ENCODE assay signal across 9 cellular contexts in the genomic region with DNA sequence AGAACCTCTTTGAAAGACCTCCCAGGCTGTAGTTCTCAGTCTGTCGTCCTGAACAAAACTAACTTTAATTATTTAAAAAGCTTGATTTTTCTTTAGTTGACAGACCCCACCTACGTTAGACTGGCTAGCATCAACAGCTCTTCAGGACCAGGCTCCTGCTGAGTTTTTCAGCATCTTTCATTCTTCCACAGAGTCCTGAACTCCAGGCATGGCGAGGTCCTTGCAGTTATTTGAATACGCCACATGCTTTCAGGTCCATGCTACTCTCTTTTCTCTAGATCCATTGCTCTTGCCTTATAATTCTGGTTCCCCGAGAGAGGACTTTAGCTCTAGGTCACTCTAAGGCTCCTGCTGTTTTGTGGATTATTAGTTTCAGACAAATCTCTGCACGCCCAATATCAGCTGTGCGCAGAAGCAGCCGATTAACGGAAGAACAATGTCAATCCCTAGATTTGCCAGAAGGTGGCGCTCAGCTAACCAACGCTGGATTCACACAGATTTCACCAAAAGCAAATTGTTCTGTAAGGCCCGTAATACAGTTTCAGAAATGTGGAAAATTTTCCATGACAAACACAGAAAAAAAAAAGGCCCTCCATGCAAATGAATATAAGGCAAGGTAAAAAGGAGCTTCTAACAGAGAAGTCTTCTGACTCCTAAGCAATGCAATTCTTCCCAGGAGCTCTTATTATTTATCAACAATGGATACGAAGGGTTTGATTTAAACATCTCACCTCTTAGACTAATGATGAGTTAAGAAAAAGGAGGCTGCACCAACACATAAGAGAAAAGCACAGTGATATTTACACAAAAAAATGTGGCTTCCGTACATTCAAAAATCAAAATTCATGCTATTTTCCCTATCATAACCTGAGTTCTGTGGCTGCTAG. TPM values are rescaled to one million over a fixed set of nuclear protein-coding genes. Genes with fewer than 3 reads are reported as not detected.
DNase-seq lines count a peak whose midpoint lies in the region; ATAC-seq and TF ChIP-seq lines count a peak whose summit lies in the region.
"Had no signal": no experiment of that assay in that cellular context is flagged by ENCODE, and none has a peak within 500 bp of the region (broad histone marks: within the 10 kb centered on the region; RNA-seq: fewer than 3 reads in every experiment).

No MANE protein-coding gene starts in this region.

- H4K20me1 ChIP-seq in mammary epithelial cell (ENCODE audit: insufficient read depth, low read length), result no peaks in the 10 kb centered on the region

- no peaks in the 10 kb centered on the region for H3K79me2 ChIP-seq in mammary epithelial cell (ENCODE audit: insufficient read depth, low read length)

- peaks cover 8% of the 10 kb centered on the region for H3K4me1 Mint-ChIP-seq in Calu3 (ENCODE audit: low read depth, unreplicated experiment)

- CTCF ChIA-PET in Calu3 (lab: Charles Lee), result interaction anchor here (0.6 to 1.7 kb wide), 13 partner anchors 10 to 492 kb away, joined by 3 to 9 read pairs (median 5); a partner anchor contains a TSS
- CTCF ChIA-PET in mammary epithelial cell (lab: Charles Lee; ENCODE audit: low non-redundant PET), result interaction anchor here (0.5 kb wide), 1 partner anchor 200 kb away, joined by 3 read pairs; no protein-coding TSS in a partner anchor

- DNase-seq in Calu3 (peak; percentile 37), SK-MEL-5 (ENCODE audit: low read depth, low spot score) (peak; percentile 71), mammary epithelial cell (peak; percentile 36), left colon (peak in 1 of 2 donors; percentile 9)
- DNase-seq in stimulated activated CD4-positive, alpha-beta T cell treated with anti-CD3 and anti-CD28 coated beads, Interleukin-4, amount 100 ng/mL, for 4 hours, result peak; percentile 17 to 31

- H3K36me3 ChIP-seq in mammary epithelial cell (ENCODE audit: insufficient read depth, low read length), result no peaks in the 10 kb centered on the region

- no peak overlapping the region for H3K4me2 ChIP-seq in mammary epithelial cell (ENCODE audit: insufficient read depth, low read depth, low read length)

- in situ Hi-C loops in SK-MEL-5 (cut with HindIII; ENCODE audit: low pct_unique_long_range_greater_than_20kb, low sequenced_read_pairs) (no loop called here), mammary epithelial cell (cut with MboI; ENCODE audit: low sequenced_read_pairs in 2 of 2) (no loop called here)

- H3K4me3 ChIP-seq in mammary epithelial cell (replicated peaks in 1 of 3; ENCODE audit: insufficient read depth in 1 of 3, low read depth in 2 of 3, low read length in 3 of 3), result no peak overlapping the region
- H3K4me3 ChIP-seq: SK-N-MC had no signal

- H3K27me3 ChIP-seq in mammary epithelial cell (ENCODE audit: insufficient read depth, low read length), result peaks cover 3% of the 10 kb centered on the region

- no peak overlapping the region for H3K27ac ChIP-seq in mammary epithelial cell (ENCODE audit: insufficient read depth, low read depth, low read length)
- H3K27ac ChIP-seq: SK-N-MC had no signal

- H3K27ac Mint-ChIP-seq in Calu3 (ENCODE audit: unreplicated experiment), result no peak overlapping the region

- intact Hi-C loops in Calu3 (cut with micrococcal nuclease; ENCODE audit: unreplicated experiment) (loop anchor here (5.0 kb wide), 1 partner anchor 532 kb away; no protein-coding TSS in a partner anchor), mammary epithelial cell (cut with micrococcal nuclease) (loop anchor here (1.0 to 10.0 kb wide), 3 partner anchors 150 to 533 kb away; no protein-coding TSS in a partner anchor), left colon (cut with DNase I, micrococcal nuclease) (loop anchor here in 1 of 2 donors (10.0 kb wide), 1 partner anchor 530 kb away; no protein-coding TSS in a partner anchor)

- H3K9ac ChIP-seq in mammary epithelial cell (ENCODE audit: insufficient read depth, low read length), result no peak overlapping the region

- H3K9me3 ChIP-seq in mammary epithelial cell (replicated peaks; ENCODE audit: insufficient read depth, low read length), result no peaks in the 10 kb centered on the region

- no peaks in the 10 kb centered on the region for H3K36me3 Mint-ChIP-seq in Calu3 (ENCODE audit: insufficient read depth, unreplicated experiment)

- no peaks in the 10 kb centered on the region for H3K4me1 ChIP-seq in mammary epithelial cell (ENCODE audit: insufficient read depth, low read length)

- H2AFZ ChIP-seq in mammary epithelial cell (ENCODE audit: low read depth, low read length), result no peak overlapping the region

- H3K9me3 Mint-ChIP-seq in Calu3 (ENCODE audit: low read depth, unreplicated experiment), result no peaks in the 10 kb centered on the region

- WGBS in mammary epithelial cell (ENCODE audit: low coverage, missing lambda C conversion rate), result 38% methylated on average over 12 of the region's 14 CpGs

- dilution Hi-C loops in mammary epithelial cell (cut with HindIII; ENCODE audit: low sequenced_read_pairs), result no loop called here

- TF ChIP-seq CTCF in Calu3 (IDR thresholded peaks at IDR 0.05; ENCODE audit: unreplicated experiment) (peak; percentile 66), mammary epithelial cell (conservative IDR thresholded peaks at IDR 0.05 in 1 of 2, IDR thresholded peaks at IDR 0.05 in 1 of 2; ENCODE audit: extremely low read depth in 1 of 2, insufficient read depth in 1 of 2, low read depth in 1 of 2, low read length in 2 of 2) (peak; percentile 61 to 73)

- BruUV-seq in Calu3 (replicated peaks; lab: Mats Ljungman, UMichigan) (no TSS peak), mammary epithelial cell (replicated peaks; lab: Mats Ljungman, UMichigan) (no TSS peak)

- H3K4me3 Mint-ChIP-seq in Calu3 (ENCODE audit: low read depth, unreplicated experiment), result no peak overlapping the region

- peak; percentile 41 for ATAC-seq in HG03442 (IDR thresholded peaks at IDR 0.05; ENCODE audit: unreplicated experiment)
- peak; percentile 42 for ATAC-seq in left colon
- ATAC-seq in HG02588 (IDR thresholded peaks at IDR 0.05; ENCODE audit: unreplicated experiment), result no peak
- no peak for ATAC-seq in GM18870 (IDR thresholded peaks at IDR 0.05; ENCODE audit: unreplicated experiment)

- peaks cover 12% of the 10 kb centered on the region for H3K27me3 Mint-ChIP-seq in Calu3 (ENCODE audit: unreplicated experiment)

RNA-seq across cellular contexts. Expression of a gene that starts 33.5 kb away (rescaled TPM):
- total RNA-seq in Calu3 (2022) (6.6 and 9.1 TPM in 2 replicates), mammary epithelial cell (not detected), left colon (1 to 10 TPM; 4.0 to 5.1 TPM)
- 0.24 and 0.32 TPM in 2 replicates for total RNA-seq in SK-MEL-5 (2014; rRNA removed; shearing (Covaris generic))
- polyA plus RNA-seq in SK-MEL-5 (2015; cell fraction: cytosol; rRNA removed), result 0.06 TPM in 1 of 2 replicates, not detected in the other
- polyA plus RNA-seq in SK-MEL-5 (2015; cell fraction: nucleus; rRNA removed), result not detected in 2 replicates
- polyA plus RNA-seq in mammary epithelial cell, result not detected
- 0.36 TPM for polyA minus RNA-seq in mammary epithelial cell

Comparison
In these comparisons a context has a peak if more than half of its experiments do, and no peak if none do; other contexts are left out.
1. ATAC-seq: peak in HG03442 (single experiment) and left colon (single experiment); none in HG02588 (single experiment) and GM18870 (single experiment).